In the genomic region with DNA sequence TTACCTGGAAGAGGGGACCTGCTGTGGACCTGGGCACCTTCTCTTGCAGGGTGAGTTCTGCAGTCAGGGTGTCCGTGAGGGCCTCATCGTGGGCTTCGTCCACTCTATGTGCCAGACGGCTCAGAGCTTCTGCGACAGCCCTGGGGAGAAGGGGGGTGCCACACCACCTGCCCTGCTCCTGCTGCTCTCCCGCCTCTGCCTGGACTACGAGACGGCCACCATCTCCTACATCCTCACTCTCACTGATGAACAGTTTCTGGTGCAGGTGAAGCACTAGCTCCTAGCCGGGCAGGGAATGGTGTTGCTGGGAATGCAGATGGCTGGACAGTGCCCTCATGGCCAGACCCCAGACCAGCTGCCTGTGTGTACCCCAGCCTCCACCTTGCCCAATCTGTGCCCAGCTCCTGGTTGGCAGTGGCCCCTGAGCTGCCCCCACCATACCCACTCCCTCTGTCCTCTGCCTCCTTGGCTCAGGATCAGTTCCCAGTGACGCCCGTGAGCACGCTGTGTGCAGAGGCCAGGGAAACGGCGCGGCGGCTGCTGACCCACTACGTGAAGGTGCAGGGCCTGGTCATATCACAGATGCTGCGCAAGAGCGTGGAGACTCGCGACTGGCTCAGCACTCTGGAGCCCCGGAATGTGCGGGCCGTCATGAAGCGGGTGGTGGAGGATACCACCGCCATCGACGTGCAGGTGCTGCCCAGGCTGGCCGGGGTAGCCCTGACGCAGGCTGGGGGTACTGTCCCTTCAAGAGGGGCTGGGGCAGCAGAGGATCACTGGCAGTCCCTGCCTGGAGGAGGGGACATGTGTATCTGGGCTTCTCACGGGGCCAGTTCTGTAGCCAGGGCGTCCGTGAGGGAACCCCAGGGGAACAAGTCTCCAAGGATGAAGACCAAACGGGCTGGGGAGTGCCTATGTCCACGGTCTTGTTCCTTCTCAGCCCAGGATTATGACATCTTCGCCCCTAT, we compare ENCODE assay signal across 9 cellular contexts. TPM values are rescaled to one million over a fixed set of nuclear protein-coding genes. Genes with fewer than 3 reads are reported as not detected.
A peak's percentile ranks its signal among the peaks of the same experiment; 100 is the strongest.
DNase-seq lines count a peak whose midpoint lies in the region; ATAC-seq and TF ChIP-seq lines count a peak whose summit lies in the region.
"Had no signal": no experiment of that assay in that cellular context is flagged by ENCODE, and none has a peak within 500 bp of the region (broad histone marks: within the 10 kb centered on the region; RNA-seq: fewer than 3 reads in every experiment).

No MANE protein-coding gene starts in this region.

- peak overlapping the region; percentile 2 for H3K9ac ChIP-seq in fibroblast of lung (ENCODE audit: insufficient read depth, low read length)

- no peaks in the 10 kb centered on the region for H4K20me1 ChIP-seq in fibroblast of lung (ENCODE audit: control insufficient read depth, extremely low read depth, insufficient read depth, low read length)

- no peaks in the 10 kb centered on the region for H3K79me2 ChIP-seq in fibroblast of lung (ENCODE audit: control insufficient read depth, insufficient read depth, low read length)

- H3K9me3 ChIP-seq in left ventricle myocardium inferior (replicated peaks) = no peaks in the 10 kb centered on the region
- no peaks in the 10 kb centered on the region for H3K9me3 ChIP-seq in T-helper 17 cell (ENCODE audit: control insufficient read depth, low read length, poor library complexity, severe bottlenecking)
- no peaks in the 10 kb centered on the region for H3K9me3 ChIP-seq in fibroblast of lung (ENCODE audit: control insufficient read depth, insufficient read depth, low read depth, low read length)
- no peaks in the 10 kb centered on the region for H3K9me3 ChIP-seq in SJCRH30 (replicated peaks)

- peak overlapping the region; percentile 97 for H3K27ac Mint-ChIP-seq in T-helper 17 cell

- peaks cover 33% of the 10 kb centered on the region for H3K36me3 ChIP-seq in left ventricle myocardium inferior
- H3K36me3 ChIP-seq in fibroblast of lung (ENCODE audit: control insufficient read depth, insufficient read depth, low read length) = peaks cover 7% of the 10 kb centered on the region
- H3K36me3 ChIP-seq in SJCRH30 = no peaks in the 10 kb centered on the region

- H3K4me1 ChIP-seq in left ventricle myocardium inferior (peaks cover 57% of the 10 kb centered on the region), fibroblast of lung (ENCODE audit: control insufficient read depth, extremely low read depth, insufficient read depth, low read length) (peaks cover 16% of the 10 kb centered on the region), SJCRH30 (peaks cover 2% of the 10 kb centered on the region; the same call in 1 of the 2 replicates)

- H3K4me3 Mint-ChIP-seq in T-helper 17 cell = peak overlapping the region; percentile 47

- no peak overlapping the region for H3K4me2 ChIP-seq in fibroblast of lung (ENCODE audit: extremely low read depth, insufficient read depth, low read length)

- H3K4me1 Mint-ChIP-seq in T-helper 17 cell = peaks cover 27% of the 10 kb centered on the region

- H3K27me3 ChIP-seq in left ventricle myocardium inferior (ENCODE audit: low read depth) (no peaks in the 10 kb centered on the region), fibroblast of lung (ENCODE audit: control insufficient read depth, insufficient read depth, low read length) (no peaks in the 10 kb centered on the region), SJCRH30 (no peaks in the 10 kb centered on the region)

- H3K27ac ChIP-seq in left ventricle myocardium inferior (replicated peaks) = peak overlapping the region; percentile 84
- no peak overlapping the region for H3K27ac ChIP-seq in fibroblast of lung (ENCODE audit: insufficient read depth, low read length)
- H3K27ac ChIP-seq in temporal lobe (ENCODE audit: low read depth, low read length) = peak overlapping the region; percentile 82
- no peak overlapping the region for H3K27ac ChIP-seq in SJCRH30

- no peak overlapping the region for H2AFZ ChIP-seq in fibroblast of lung (ENCODE audit: low read length)

- TF ChIP-seq CTCF in left ventricle myocardium inferior (IDR thresholded peaks at IDR 0.05; ENCODE audit: borderline replicate concordance) = no peak
- TF ChIP-seq CTCF in fibroblast of lung (conservative IDR thresholded peaks at IDR 0.05 in 1 of 2, IDR thresholded peaks at IDR 0.05 in 1 of 2; ENCODE audit: low read depth in 1 of 2, low read length in 2 of 2) = no peak

- H3K36me3 Mint-ChIP-seq in T-helper 17 cell (ENCODE audit: low read depth) = peaks cover 3% of the 10 kb centered on the region

- no peak for ATAC-seq in T-helper 17 cell

- intact Hi-C loops in left ventricle myocardium inferior (cut with micrococcal nuclease) = no loop called here
- intact Hi-C loops in cardiac septum (cut with DNase I) = no loop called here

- H3K27me3 Mint-ChIP-seq in T-helper 17 cell = no peaks in the 10 kb centered on the region
- H3K27me3 Mint-ChIP-seq: IgD-negative memory B cell had no signal

- H3K4me3 ChIP-seq in left ventricle myocardium inferior = no peak overlapping the region
- H3K4me3 ChIP-seq in fibroblast of lung (replicated peaks in 1 of 4; ENCODE audit: control extremely low read depth in 1 of 4, insufficient read depth in 1 of 4, low read depth in 3 of 4, low read length in 4 of 4) = no peak overlapping the region
- no peak overlapping the region for H3K4me3 ChIP-seq in SJCRH30

- DNase-seq in left ventricle myocardium inferior (no peak), cardiac septum (ENCODE audit: low spot score) (no peak), T-helper 17 cell (no peak), fibroblast of lung (ENCODE audit: low read depth in 2 of 2) (no peak), SJCRH30 (no peak), T1000 (lab: John Stamatoyannopoulos, UW) (no peak), NCI-H1092 treated with DMSO at 0.1 percent for 48 hours (lab: John Stamatoyannopoulos, UW) (no peak)

RNA-seq across cellular contexts. Expression of a gene that starts 2.2 kb away (rescaled TPM):
- total RNA-seq in left ventricle myocardium inferior = 56.7 TPM
- total RNA-seq in cardiac septum = 50.1 TPM
- 10 to 100 TPM; 15.2 to 18.5 TPM for total RNA-seq in T-helper 17 cell
- 30.0 and 89.5 TPM in 2 replicates for total RNA-seq in fibroblast of lung
- polyA plus RNA-seq in fibroblast of lung = 11.7 and 16.9 TPM in 2 replicates
- polyA plus RNA-seq in fibroblast of lung (2012) = 12.7 and 21.9 TPM in 2 replicates
- polyA minus RNA-seq in fibroblast of lung (ENCODE audit: low replicate concordance) = 74.8 and 156 TPM in 2 replicates
- total RNA-seq in temporal lobe = 34.7 TPM
- total RNA-seq in SJCRH30 (2014; rRNA removed; shearing (Covaris generic)) = 2.9 and 3.7 TPM in 2 replicates

RNA-seq across cellular contexts. Expression of a gene that starts 8.0 kb away (rescaled TPM):
- total RNA-seq in left ventricle myocardium inferior = 6.1 TPM
- 5.5 TPM for total RNA-seq in cardiac septum
- total RNA-seq in T-helper 17 cell = 1 to 10 TPM; 7.5 to 8.7 TPM
- total RNA-seq in fibroblast of lung = 12.8 and 13.2 TPM in 2 replicates
- polyA plus RNA-seq in fibroblast of lung = 1.4 and 1.7 TPM in 2 replicates
- 5.8 and 10.2 TPM in 2 replicates for polyA plus RNA-seq in fibroblast of lung (2012)
- 0.94 and 1.0 TPM in 2 replicates for polyA minus RNA-seq in fibroblast of lung (ENCODE audit: low replicate concordance)
- 2.5 TPM for total RNA-seq in temporal lobe
- total RNA-seq in SJCRH30 (2014; rRNA removed; shearing (Covaris generic)) = 8.3 and 9.4 TPM in 2 replicates

RNA-seq across cellular contexts. Expression of a gene that starts 12.4 kb away (rescaled TPM):
- total RNA-seq in left ventricle myocardium inferior (629 TPM), cardiac septum (511 TPM), T-helper 17 cell (1,000 to 10,000 TPM; 1,401 to 1,408 TPM), fibroblast of lung (336 and 338 TPM in 2 replicates), temporal lobe (217 TPM)
- polyA plus RNA-seq in fibroblast of lung = 256 and 290 TPM in 2 replicates
- polyA plus RNA-seq in fibroblast of lung (2012) = 927 and 982 TPM in 2 replicates
- 57.5 and 61.8 TPM in 2 replicates for polyA minus RNA-seq in fibroblast of lung (ENCODE audit: low replicate concordance)
- 281 and 356 TPM in 2 replicates for total RNA-seq in SJCRH30 (2014; rRNA removed; shearing (Covaris generic))

RNA-seq across cellular contexts. Expression of a gene that starts 12.6 kb away (rescaled TPM):
- 32.1 TPM for total RNA-seq in left ventricle myocardium inferior
- 28.5 TPM for total RNA-seq in cardiac septum
- 10 to 100 TPM; 42.8 to 44.8 TPM for total RNA-seq in T-helper 17 cell
- 46.2 and 70.8 TPM in 2 replicates for total RNA-seq in fibroblast of lung
- 55.5 and 60.8 TPM in 2 replicates for polyA plus RNA-seq in fibroblast of lung
- polyA plus RNA-seq in fibroblast of lung (2012) = 39.5 and 45.3 TPM in 2 replicates
- 58.5 and 106 TPM in 2 replicates for polyA minus RNA-seq in fibroblast of lung (ENCODE audit: low replicate concordance)
- total RNA-seq in temporal lobe = 27.0 TPM
- total RNA-seq in SJCRH30 (2014; rRNA removed; shearing (Covaris generic)) = 51.5 and 58.9 TPM in 2 replicates

RNA-seq across cellular contexts. Expression of a gene that starts 13.5 kb away (rescaled TPM):
- total RNA-seq in left ventricle myocardium inferior (92.2 TPM), cardiac septum (87.1 TPM), T-helper 17 cell (100 to 1,000 TPM; 181 to 217 TPM), fibroblast of lung (144 and 171 TPM in 2 replicates), temporal lobe (161 TPM)
- 22.0 and 27.0 TPM in 2 replicates for polyA plus RNA-seq in fibroblast of lung
- polyA plus RNA-seq in fibroblast of lung (2012) = 51.6 and 65.2 TPM in 2 replicates
- polyA minus RNA-seq in fibroblast of lung (ENCODE audit: low replicate concordance) = 129 and 155 TPM in 2 replicates
- total RNA-seq in SJCRH30 (2014; rRNA removed; shearing (Covaris generic)) = 59.6 and 86.6 TPM in 2 replicates

Comparison
In these comparisons a context has a peak if more than half of its experiments do, and no peak if none do; other contexts are left out.
1. H3K27ac ChIP-seq: peak in left ventricle myocardium inferior (single experiment) and temporal lobe (single experiment); none in fibroblast of lung (single experiment) and SJCRH30 (single experiment).